Comparison of ENCODE assay signal across 20 cellular contexts in genomic region chr5:58150936-58151335, GRCh38.
DNase-seq lines count a peak whose midpoint lies in the region; ATAC-seq lines count a peak whose summit lies in the region.
"Had no signal": no experiment of that assay in that cellular context is flagged by ENCODE, and none has a peak within 500 bp of the region (broad histone marks: within the 10 kb centered on the region; RNA-seq: fewer than 3 reads in every experiment).

No MANE protein-coding gene starts in this region.

- DNase-seq in EL (peak; percentile 6), NCI-H226 (peak; percentile 42), neuronal stem cell (ENCODE audit: low spot score) (no peak), iPS-NIHi7 (ENCODE audit: extremely low spot score) (no peak), cardiac septum (ENCODE audit: low spot score) (no peak)
- no peak for DNase-seq in stimulated activated naive B cell treated with anti-CD40 and anti-IgM and Interleukin-4, amounts not matched to agents 10 μg/mL and 1 μg/mL and 100 μg/mL, for 72 hours
- no peak for DNase-seq in effector CD8-positive, alpha-beta T cell (lab: John Stamatoyannopoulos, UW)
- DNase-seq: AML-193; Caco-2; Calu3; CD4-positive, alpha-beta T cell; CD8-positive, alpha-beta T cell; DMS79 treated with DMSO at 0.1 percent for 48 hours; GDM1 had no signal

- H3K4me1 Mint-ChIP-seq in stimulated activated naive B cell treated with anti-CD40 and anti-IgM and Interleukin-4, amounts not matched to agents 10 μg/mL and 1 μg/mL and 100 μg/mL, for 72 hours: no peaks in the 10 kb centered on the region
- H3K4me1 Mint-ChIP-seq: B cell had no signal

- H4K8ac ChIP-seq in neuronal stem cell (ENCODE audit: low read depth, low read length): no peak overlapping the region

- H3K23ac ChIP-seq in neuronal stem cell (ENCODE audit: low read depth, low read length, poor library complexity): no peak overlapping the region

- no peak overlapping the region for H3K27ac ChIP-seq in neuronal stem cell (replicated peaks; ENCODE audit: low read length)
- H3K27ac ChIP-seq: 22Rv1; BLaER1 treated with 17β-estradiol and CSF1 and Interleukin-3, amounts not matched to agents 10 nM and 100 nM; C4-2B had no signal

- H2BK15ac ChIP-seq in neuronal stem cell (ENCODE audit: low read length): no peak overlapping the region

- H3K27me3 Mint-ChIP-seq in stimulated activated naive B cell treated with anti-CD40 and anti-IgM and Interleukin-4, amounts not matched to agents 10 μg/mL and 1 μg/mL and 100 μg/mL, for 72 hours: no peaks in the 10 kb centered on the region
- H3K27me3 Mint-ChIP-seq: B cell had no signal

- H3K27ac Mint-ChIP-seq in stimulated activated naive B cell treated with anti-CD40 and anti-IgM and Interleukin-4, amounts not matched to agents 10 μg/mL and 1 μg/mL and 100 μg/mL, for 72 hours: peak overlapping the region; percentile 20
- H3K27ac Mint-ChIP-seq: B cell; CD4-positive, alpha-beta T cell; CD8-positive, alpha-beta T cell had no signal

- no peaks in the 10 kb centered on the region for H3K36me3 Mint-ChIP-seq in stimulated activated naive B cell treated with anti-CD40 and anti-IgM and Interleukin-4, amounts not matched to agents 10 μg/mL and 1 μg/mL and 100 μg/mL, for 72 hours
- H3K36me3 Mint-ChIP-seq: CD8-positive, alpha-beta T cell had no signal

- H3K9me3 Mint-ChIP-seq in stimulated activated naive B cell treated with anti-CD40 and anti-IgM and Interleukin-4, amounts not matched to agents 10 μg/mL and 1 μg/mL and 100 μg/mL, for 72 hours: peaks cover 0 to 2% of the 10 kb centered on the region in 2 donors
- H3K9me3 Mint-ChIP-seq: CD4-positive, alpha-beta T cell; CD8-positive, alpha-beta T cell had no signal

- no peak overlapping the region for H3K4me3 Mint-ChIP-seq in stimulated activated naive B cell treated with anti-CD40 and anti-IgM and Interleukin-4, amounts not matched to agents 10 μg/mL and 1 μg/mL and 100 μg/mL, for 72 hours
- H3K4me3 Mint-ChIP-seq: B cell; CD4-positive, alpha-beta T cell; CD8-positive, alpha-beta T cell had no signal

- no peak overlapping the region for H4K91ac ChIP-seq in neuronal stem cell (ENCODE audit: low read depth, low read length, poor library complexity)

- H2BK12ac ChIP-seq in neuronal stem cell (ENCODE audit: low read length): no peak overlapping the region

- H2AK5ac ChIP-seq in neuronal stem cell (ENCODE audit: low read depth, low read length): no peak overlapping the region

- H3K4me2 ChIP-seq in neuronal stem cell (ENCODE audit: insufficient read depth, low read length, poor library complexity, severe bottlenecking): no peak overlapping the region
- H3K4me2 ChIP-seq: A549; BLaER1 treated with 17β-estradiol and CSF1 and Interleukin-3, amounts not matched to agents 10 nM and 100 nM had no signal

- no peak for ATAC-seq in stimulated activated naive B cell treated with anti-CD40 and anti-IgM and Interleukin-4, amounts not matched to agents 10 μg/mL and 1 μg/mL and 100 μg/mL, for 72 hours (replicated peaks)
- ATAC-seq: A549; CD8-positive, alpha-beta T cell; GM12878 had no signal

- no peak overlapping the region for H3K18ac ChIP-seq in neuronal stem cell (ENCODE audit: low read length)

- no peaks in the 10 kb centered on the region for H3K9me3 ChIP-seq in neuronal stem cell (replicated peaks in 1 of 2; ENCODE audit: control insufficient read depth in 2 of 2, insufficient read depth in 1 of 2, low read depth in 1 of 2, low read length in 2 of 2)
- H3K9me3 ChIP-seq: BLaER1 treated with 17β-estradiol and CSF1 and Interleukin-3, amounts not matched to agents 10 nM and 100 nM; Caco-2 had no signal

- no peaks in the 10 kb centered on the region for H3K36me3 ChIP-seq in neuronal stem cell (replicated peaks in 1 of 2; ENCODE audit: control insufficient read depth in 2 of 2, insufficient read depth in 2 of 2, low read length in 2 of 2)
- H3K36me3 ChIP-seq: BLaER1 treated with 17β-estradiol and CSF1 and Interleukin-3, amounts not matched to agents 10 nM and 100 nM had no signal

- intact Hi-C loops in cardiac septum (cut with DNase I): no loop called here

- H3K4ac ChIP-seq in neuronal stem cell (ENCODE audit: low read length): no peak overlapping the region

- no peak overlapping the region for H2BK120ac ChIP-seq in neuronal stem cell (ENCODE audit: low read depth, low read length)

- H3K4me1 ChIP-seq in neuronal stem cell (ENCODE audit: control insufficient read depth in 2 of 2, insufficient read depth in 1 of 2, low read depth in 1 of 2, low read length in 2 of 2): peaks cover 0 to 6% of the 10 kb centered on the region in 2 donors
- H3K4me1 ChIP-seq: Caco-2 had no signal

- H2AFZ ChIP-seq in neuronal stem cell (ENCODE audit: low read length): peak overlapping the region; percentile 58

- H2BK5ac ChIP-seq in neuronal stem cell (ENCODE audit: low read length): no peak overlapping the region

- no peaks in the 10 kb centered on the region for H3K79me1 ChIP-seq in neuronal stem cell (ENCODE audit: low read depth, low read length)

- no CpG with 5 or more reads among the region's 2 CpGs for WGBS in neuronal stem cell (ENCODE audit: extremely low coverage in 2 of 2, insufficient read length in 2 of 2, insufficient replicate concordance in 1 of 2), 2 donors

- no peak overlapping the region for H3K9ac ChIP-seq in neuronal stem cell (ENCODE audit: low read depth, low read length, poor library complexity)
- H3K9ac ChIP-seq: BLaER1 treated with 17β-estradiol and CSF1 and Interleukin-3, amounts not matched to agents 10 nM and 100 nM had no signal

- no peaks in the 10 kb centered on the region for H3K27me3 ChIP-seq in neuronal stem cell (ENCODE audit: control insufficient read depth in 3 of 3, insufficient read depth in 3 of 3, low read depth in 1 of 3, low read length in 3 of 3)
- H3K27me3 ChIP-seq: BLaER1 treated with 17β-estradiol and CSF1 and Interleukin-3, amounts not matched to agents 10 nM and 100 nM had no signal

- no peak overlapping the region for H3K14ac ChIP-seq in neuronal stem cell (ENCODE audit: low read length)

- no peak overlapping the region for H3K4me3 ChIP-seq in neuronal stem cell (ENCODE audit: low read length in 2 of 2)
- H3K4me3 ChIP-seq: A549; BLaER1 treated with 17β-estradiol and CSF1 and Interleukin-3, amounts not matched to agents 10 nM and 100 nM; GM12878 had no signal

Comparison
In these comparisons a context has a peak if more than half of its experiments do, and no peak if none do; other contexts are left out.
1. DNase-seq: peak in EL (single experiment) and NCI-H226 (single experiment); none in neuronal stem cell (single experiment), stimulated activated naive B cell treated with anti-CD40 and anti-IgM and Interleukin-4, amounts not matched to agents 10 μg/mL and 1 μg/mL and 100 μg/mL, for 72 hours (single experiment), iPS-NIHi7 (single experiment), effector CD8-positive, alpha-beta T cell (single experiment) and cardiac septum (single experiment).